Comparison of ENCODE assay signal across 8 cellular contexts in genomic region chr1:186482661-186483255, GRCh38. TPM values are rescaled to one million over a fixed set of nuclear protein-coding genes. Genes with fewer than 3 reads are reported as not detected.
A peak's percentile ranks its signal among the peaks of the same experiment; 100 is the strongest.
DNase-seq lines count a peak whose midpoint lies in the region; ATAC-seq, FAIRE-seq and TF ChIP-seq lines count a peak whose summit lies in the region.

No MANE protein-coding gene starts in this region.

- peak; percentile 80 for FAIRE-seq in GM19239 (lab: Jason Lieb, UNC)

- ATAC-seq in HG03378 (IDR thresholded peaks at IDR 0.05; ENCODE audit: unreplicated experiment): peak; percentile 81
- ATAC-seq in omental fat pad (ENCODE audit: low FRiP score): peak; percentile 77

- DNase-seq in CMK (ENCODE audit: low read depth) (peak; percentile 54), GM19239 (ENCODE audit: insufficient read length, low spot score) (peak; percentile 13), NCI-H774 (lab: John Stamatoyannopoulos, UW) (peak; percentile 29), activated T-cell treated with anti-CD3 and anti-CD28 coated beads for 1 hour (ENCODE audit: low read depth) (peak; percentile 5), fibroblast of the aortic adventitia (ENCODE audit: low read depth) (peak; percentile 89), omental fat pad (ENCODE audit: low spot score) (peak; percentile 51), 8988T (no peak)

- peak; percentile 95 for TF ChIP-seq CTCF in fibroblast of the aortic adventitia (IDR thresholded peaks at IDR 0.05; ENCODE audit: insufficient read depth, low read length)
- TF ChIP-seq CTCF in omental fat pad (IDR thresholded peaks at IDR 0.05): peak in 1 of 3 donors; percentile 35

- no peak overlapping the region for H3K4me3 ChIP-seq in fibroblast of the aortic adventitia (ENCODE audit: low read depth, low read length)

RNA-seq across cellular contexts. Expression of gene PDC, which starts 21.8 kb away (rescaled TPM):
- total RNA-seq in fibroblast of the aortic adventitia (ENCODE audit: low replicate concordance) (0.27 TPM in 1 of 2 replicates, not detected in the other), omental fat pad (not detected)
